8 cellular contexts compared by ENCODE assay signal in the genomic region with DNA sequence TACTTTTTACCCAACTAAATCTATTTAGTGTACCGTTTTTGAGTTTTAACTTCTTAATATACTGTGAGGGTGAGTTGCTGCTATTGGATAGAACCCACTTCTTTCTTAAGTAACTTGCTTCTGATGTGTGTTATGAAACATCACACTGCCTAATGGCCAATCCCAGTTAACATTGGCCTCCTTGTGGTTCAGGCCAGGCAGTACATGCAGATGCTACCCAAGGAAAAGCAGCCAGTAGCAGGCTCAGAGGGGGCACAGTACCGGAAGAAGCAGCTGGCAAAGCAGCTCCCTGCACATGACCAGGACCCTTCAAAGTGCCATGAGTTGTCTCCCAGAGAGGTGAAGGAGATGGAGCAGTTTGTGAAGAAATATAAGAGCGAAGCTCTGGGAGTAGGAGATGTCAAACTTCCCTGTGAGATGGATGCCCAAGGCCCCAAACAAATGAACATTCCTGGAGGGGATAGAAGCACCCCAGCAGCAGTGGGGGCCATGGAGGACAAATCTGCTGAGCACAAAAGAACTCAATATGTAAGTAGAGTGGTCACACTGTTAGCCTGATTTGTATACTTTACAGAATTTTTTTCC. TPM values are rescaled to one million over a fixed set of nuclear protein-coding genes. Genes with fewer than 3 reads are reported as not detected.
A peak's percentile ranks its signal among the peaks of the same experiment; 100 is the strongest.
DNase-seq lines count a peak whose midpoint lies in the region; ATAC-seq and TF ChIP-seq lines count a peak whose summit lies in the region.

No MANE protein-coding gene starts in this region.

- H3K36me3 Mint-ChIP-seq in nephron progenitor cell (ENCODE audit: low read depth): peaks cover 71% of the 10 kb centered on the region

- CTCF ChIA-PET in BJ (lab: Yijun Ruan, JAX): interaction anchor here (0.8 to 3.3 kb wide), 14 partner anchors 9 to 566 kb away, joined by 3 to 18 read pairs (median 5); no protein-coding TSS in a partner anchor

- H3K4me3 ChIP-seq in BJ (ENCODE audit: low read depth, low read length): no peak overlapping the region
- no peak overlapping the region for H3K4me3 ChIP-seq in MG63

- H3K27me3 Mint-ChIP-seq in nephron progenitor cell (ENCODE audit: low read depth, poor library complexity): peaks cover 3% of the 10 kb centered on the region

- ATAC-seq in GM18870 (IDR thresholded peaks at IDR 0.05; ENCODE audit: unreplicated experiment): peak; percentile 55
- ATAC-seq in HG02870 (IDR thresholded peaks at IDR 0.05; ENCODE audit: unreplicated experiment): no peak

- H3K9me3 Mint-ChIP-seq in nephron progenitor cell: peaks cover 21% of the 10 kb centered on the region

- POLR2A ChIA-PET in BJ (lab: Charles Lee): no interaction called here

- H3K36me3 ChIP-seq in BJ (ENCODE audit: control insufficient read depth, insufficient read depth, low read length) (no peaks in the 10 kb centered on the region; the same call in 1 of the 2 replicates), MG63 (peaks cover 16% of the 10 kb centered on the region)

- DNase-seq in BJ (ENCODE audit: low read depth) (no peak), MG63 (peak; percentile 22), dermis blood vessel endothelial cell (peak; percentile 82), nephron progenitor cell (peak; percentile 10), NCI-H748 (lab: John Stamatoyannopoulos, UW; ENCODE audit: unreplicated experiment) (no peak)
- no peak for DNase-seq in stimulated activated naive CD4-positive, alpha-beta T cell (lab: John Stamatoyannopoulos, UW)

- no peak overlapping the region for H3K27ac Mint-ChIP-seq in nephron progenitor cell

- TF ChIP-seq CTCF in BJ (IDR thresholded peaks at IDR 0.05; ENCODE audit: insufficient read depth, low read depth, low read length) (peak; percentile 67), nephron progenitor cell (IDR thresholded peaks at IDR 0.05) (peak; percentile 47)

- H3K9me3 ChIP-seq in MG63: no peaks in the 10 kb centered on the region

- H3K27me3 ChIP-seq in BJ (ENCODE audit: control insufficient read depth, insufficient read depth, low read length) (no peaks in the 10 kb centered on the region), MG63 (no peaks in the 10 kb centered on the region)

- H3K4me3 Mint-ChIP-seq in nephron progenitor cell: no peak overlapping the region

- H3K4me1 Mint-ChIP-seq in nephron progenitor cell: no peaks in the 10 kb centered on the region

RNA-seq across cellular contexts. Expression of a gene that starts 39.7 kb away (rescaled TPM):
- 93.2 and 108 TPM in 2 replicates for polyA plus RNA-seq in BJ (2011; rRNA removed)
- polyA minus RNA-seq in BJ (2011; rRNA and poly(A)+ RNA removed): 44.0 and 58.5 TPM in 2 replicates
- total RNA-seq in MG63 (2014; rRNA removed; shearing (Covaris generic); ENCODE audit: low replicate concordance): 39.1 and 97.0 TPM in 2 replicates
- total RNA-seq in dermis blood vessel endothelial cell: 106 and 116 TPM in 2 replicates

Comparison
In these comparisons a context has a peak if more than half of its experiments do, and no peak if none do; other contexts are left out.
1. DNase-seq: peak in MG63 (single experiment), dermis blood vessel endothelial cell (single experiment) and nephron progenitor cell (single experiment); none in BJ (single experiment), NCI-H748 (single experiment) and stimulated activated naive CD4-positive, alpha-beta T cell (0 of 6).